25 cellular contexts compared by ENCODE assay signal in the genomic region with DNA sequence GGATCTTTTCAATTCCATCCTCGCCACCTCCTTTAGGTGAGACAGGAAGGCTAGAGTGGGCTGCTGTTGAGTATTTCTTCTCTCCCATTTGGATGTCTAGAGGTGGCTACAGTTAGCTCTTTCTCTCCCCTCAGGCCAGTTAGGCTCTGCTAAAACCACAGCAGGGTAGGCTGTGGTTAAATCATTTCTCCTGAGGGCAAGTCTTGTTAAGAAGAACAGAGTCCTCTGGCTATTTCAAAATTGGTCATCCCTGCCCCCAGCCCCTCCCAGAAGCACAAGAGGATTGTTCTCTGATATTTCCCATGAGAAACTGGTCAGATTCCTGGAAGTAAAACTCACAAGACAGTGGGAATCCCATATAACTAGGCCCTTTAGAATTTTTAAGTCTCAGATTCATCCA.
"Had no signal": no experiment of that assay in that cellular context is flagged by ENCODE, and none has a peak within 500 bp of the region (broad histone marks: within the 10 kb centered on the region; RNA-seq: fewer than 3 reads in every experiment).

No MANE protein-coding gene starts in this region.

- H3K36me3 ChIP-seq: breast epithelium, gastroesophageal sphincter, heart right ventricle, left ventricle myocardium inferior, neutrophil, sigmoid colon, tibial nerve, uterus had no signal

- H3K27me3 ChIP-seq: breast epithelium, gastroesophageal sphincter, heart right ventricle, neutrophil, sigmoid colon, tibial nerve, uterus had no signal

- ATAC-seq: activated CD8-positive, alpha-beta T cell treated with anti-CD3 and anti-CD28 coated beads for 36 hours; activated T-helper 17 cell treated with anti-CD3 and anti-CD28 coated beads, Interleukin-2, amount 50 U/mL, for 72 hours; esophagus mucosa; gastroesophageal sphincter; heart right ventricle; mucosa of descending colon; naive thymus-derived CD8-positive, alpha-beta T cell had no signal

- H3K4me1 ChIP-seq: breast epithelium, gastroesophageal sphincter, heart right ventricle, left ventricle myocardium inferior, sigmoid colon, tibial nerve, uterus had no signal

- H3K27ac Mint-ChIP-seq: activated B cell treated with CpG ODN at 0.5 μM for 24 hours; activated CD8-positive, alpha-beta T cell treated with anti-CD3 and anti-CD28 coated beads for 36 hours; activated naive CD8-positive, alpha-beta T cell treated with anti-CD3 and anti-CD28 coated beads, Interleukin-2, amount 10 ng/mL, durations not matched to agents 7 days and 5 days; activated T-helper 17 cell treated with anti-CD3 and anti-CD28 coated beads, Interleukin-2, amount 50 U/mL, for 72 hours; naive thymus-derived CD8-positive, alpha-beta T cell had no signal

- FAIRE-seq: TTC549 had no signal

- H3K27me3 Mint-ChIP-seq: activated B cell treated with CpG ODN at 0.5 μM for 24 hours; activated CD8-positive, alpha-beta T cell treated with anti-CD3 and anti-CD28 coated beads for 36 hours; activated naive CD8-positive, alpha-beta T cell treated with anti-CD3 and anti-CD28 coated beads, Interleukin-2, amount 10 ng/mL, durations not matched to agents 7 days and 5 days; activated T-helper 17 cell treated with anti-CD3 and anti-CD28 coated beads, Interleukin-2, amount 50 U/mL, for 72 hours; naive thymus-derived CD8-positive, alpha-beta T cell had no signal

- DNase-seq: activated B cell treated with CpG ODN at 0.5 μM for 24 hours; activated CD4-positive, alpha-beta T cell treated with anti-CD3 and anti-CD28 coated beads for 48 hours; activated CD8-positive, alpha-beta T cell treated with anti-CD3 and anti-CD28 coated beads for 36 hours; activated naive CD4-positive, alpha-beta T cell treated with Interleukin-2 at 50 U/mL for 16 hours; activated naive CD8-positive, alpha-beta T cell treated with anti-CD3 and anti-CD28 coated beads, Interleukin-2, amount 10 ng/mL, durations not matched to agents 7 days and 5 days; activated T-cell treated with anti-CD3 and anti-CD28 coated beads, Interleukin-2, amount 50 U/mL, for 1 hour; effector CD4-positive, alpha-beta T cell; heart right ventricle; kidney glomerular epithelial cell; left ventricle myocardium inferior; mucosa of descending colon; naive thymus-derived CD8-positive, alpha-beta T cell; sigmoid colon; stimulated activated CD8-positive, alpha-beta memory T cell treated with anti-CD3 and anti-CD28 coated beads, Interleukin-4, amount 100 ng/mL, for 48 hours; stimulated activated naive CD4-positive, alpha-beta T cell; substantia nigra; SW 1271; uterus had no signal

- H3K4me3 ChIP-seq: breast epithelium, gastroesophageal sphincter, heart right ventricle, left ventricle myocardium inferior, mucosa of descending colon, sigmoid colon, tibial nerve, uterus had no signal

- H3K4me1 Mint-ChIP-seq: activated B cell treated with CpG ODN at 0.5 μM for 24 hours; activated naive CD8-positive, alpha-beta T cell treated with anti-CD3 and anti-CD28 coated beads, Interleukin-2, amount 10 ng/mL, durations not matched to agents 7 days and 5 days; activated T-helper 17 cell treated with anti-CD3 and anti-CD28 coated beads, Interleukin-2, amount 50 U/mL, for 72 hours; naive thymus-derived CD8-positive, alpha-beta T cell had no signal

- H3K27ac ChIP-seq: breast epithelium, gastroesophageal sphincter, heart right ventricle, left ventricle myocardium inferior, neutrophil, sigmoid colon, tibial nerve, uterus had no signal

- H3K4me3 Mint-ChIP-seq: activated B cell treated with CpG ODN at 0.5 μM for 24 hours; activated CD8-positive, alpha-beta T cell treated with anti-CD3 and anti-CD28 coated beads for 36 hours; activated naive CD8-positive, alpha-beta T cell treated with anti-CD3 and anti-CD28 coated beads, Interleukin-2, amount 10 ng/mL, durations not matched to agents 7 days and 5 days; activated T-helper 17 cell treated with anti-CD3 and anti-CD28 coated beads, Interleukin-2, amount 50 U/mL, for 72 hours; naive thymus-derived CD8-positive, alpha-beta T cell had no signal

- H3K9me3 ChIP-seq: neutrophil, sigmoid colon, tibial nerve, uterus had no signal

- H3K36me3 Mint-ChIP-seq: activated naive CD8-positive, alpha-beta T cell treated with anti-CD3 and anti-CD28 coated beads, Interleukin-2, amount 10 ng/mL, durations not matched to agents 7 days and 5 days; naive thymus-derived CD8-positive, alpha-beta T cell had no signal
